Comparison of ENCODE assay signal across 15 cellular contexts in genomic region chr2:43143756-43144155, GRCh38.
DNase-seq lines count a peak whose midpoint lies in the region; ATAC-seq and TF ChIP-seq lines count a peak whose summit lies in the region.
"Had no signal": no experiment of that assay in that cellular context is flagged by ENCODE, and none has a peak within 500 bp of the region (broad histone marks: within the 10 kb centered on the region; RNA-seq: fewer than 3 reads in every experiment).

No MANE protein-coding gene starts in this region.

- no peak overlapping the region for H3K9ac ChIP-seq in DND-41 (ENCODE audit: low read depth, low read length)
- peak overlapping the region; percentile 56 for H3K9ac ChIP-seq in adipocyte (ENCODE audit: low read length)
- H3K9ac ChIP-seq in subcutaneous abdominal adipose tissue (ENCODE audit: low read length in 5 of 5): peak overlapping the region in 1 of 5 donors; percentile 51
- no peak overlapping the region for H3K9ac ChIP-seq in neuronal stem cell (ENCODE audit: low read depth, low read length, poor library complexity)

- H3K9me3 Mint-ChIP-seq in activated naive CD4-positive, alpha-beta T cell treated with anti-CD3 and anti-CD28 coated beads, Interleukin-2, amount 10 ng/mL, durations not matched to agents 7 days and 5 days: no peaks in the 10 kb centered on the region
- H3K9me3 Mint-ChIP-seq: CD4-positive, CD25-positive, alpha-beta regulatory T cell had no signal

- no peak overlapping the region for H2AK5ac ChIP-seq in neuronal stem cell (ENCODE audit: low read depth, low read length)

- H3K4me2 ChIP-seq in DND-41 (ENCODE audit: insufficient read depth, low read length) (no peak overlapping the region), neuronal stem cell (ENCODE audit: insufficient read depth, low read length, poor library complexity, severe bottlenecking) (no peak overlapping the region)

- H4K20me1 ChIP-seq in DND-41 (ENCODE audit: insufficient read depth, low read length): no peaks in the 10 kb centered on the region

- CTCF ChIA-PET in activated naive CD4-positive, alpha-beta T cell treated with anti-CD3 and anti-CD28 coated beads, Interleukin-2, amount 10 ng/mL, durations not matched to agents 7 days and 5 days (lab: Charles Lee): interaction anchor here (0.8 to 3.4 kb wide), 5 partner anchors 26 to 85 kb away, joined by 3 to 9 read pairs (median 6); no protein-coding TSS in a partner anchor

- H2BK5ac ChIP-seq in neuronal stem cell (ENCODE audit: low read length): no peak overlapping the region

- H3K79me1 ChIP-seq in neuronal stem cell (ENCODE audit: low read depth, low read length): no peaks in the 10 kb centered on the region

- H3K27me3 ChIP-seq in DND-41 (ENCODE audit: insufficient read depth, low read length, poor library complexity) (no peaks in the 10 kb centered on the region), adipocyte (replicated peaks; ENCODE audit: control insufficient read depth, insufficient read depth, low read length) (no peaks in the 10 kb centered on the region), subcutaneous abdominal adipose tissue (ENCODE audit: control insufficient read depth in 5 of 5, insufficient read depth in 4 of 5, low read length in 5 of 5) (no peaks in the 10 kb centered on the region), right cardiac atrium (ENCODE audit: control insufficient read depth, insufficient read depth) (no peaks in the 10 kb centered on the region), neuronal stem cell (ENCODE audit: control insufficient read depth in 3 of 3, insufficient read depth in 3 of 3, low read depth in 1 of 3, low read length in 3 of 3) (no peaks in the 10 kb centered on the region)

- intact Hi-C loops in right cardiac atrium (cut with DNase I): no loop called here

- DNase-seq in activated naive CD4-positive, alpha-beta T cell treated with anti-CD3 and anti-CD28 coated beads, Interleukin-2, amount 10 ng/mL, durations not matched to agents 7 days and 5 days: no peak
- DNase-seq in activated naive CD4-positive, alpha-beta T cell treated with anti-CD3 and anti-CD28 coated beads, Interleukin-2, amount 50 U/mL, for 16 hours: no peak
- DNase-seq in DND-41 (no peak), adipocyte (ENCODE audit: low read depth) (no peak), right cardiac atrium (no peak), neuronal stem cell (ENCODE audit: low spot score) (no peak)
- DNase-seq: H7, NCI-H1417, NCI-H1930, NCI-H2171, NCI-H774 had no signal

- peaks cover 7% of the 10 kb centered on the region for H3K79me2 ChIP-seq in DND-41 (ENCODE audit: insufficient read depth, low read length)

- H3K4me3 Mint-ChIP-seq in activated naive CD4-positive, alpha-beta T cell treated with anti-CD3 and anti-CD28 coated beads, Interleukin-2, amount 10 ng/mL, durations not matched to agents 7 days and 5 days: no peak overlapping the region

- peak overlapping the region; percentile 42 for H3K27ac Mint-ChIP-seq in activated naive CD4-positive, alpha-beta T cell treated with anti-CD3 and anti-CD28 coated beads, Interleukin-2, amount 10 ng/mL, durations not matched to agents 7 days and 5 days

- H2AFZ ChIP-seq in DND-41 (ENCODE audit: low read depth, low read length) (no peak overlapping the region), neuronal stem cell (ENCODE audit: low read length) (no peak overlapping the region)

- no peak overlapping the region for H4K8ac ChIP-seq in neuronal stem cell (ENCODE audit: low read depth, low read length)

- H3K4me1 ChIP-seq in DND-41 (ENCODE audit: insufficient read depth, low read length) (peaks cover 40% of the 10 kb centered on the region), adipocyte (ENCODE audit: control insufficient read depth, insufficient read depth, low read length) (peaks cover 33% of the 10 kb centered on the region), subcutaneous abdominal adipose tissue (ENCODE audit: control insufficient read depth in 5 of 5, insufficient read depth in 5 of 5, low read length in 5 of 5) (peaks cover 2 to 32% (median 27%) of the 10 kb centered on the region in 5 donors), right cardiac atrium (ENCODE audit: control insufficient read depth, insufficient read depth, low read length) (peaks cover 3% of the 10 kb centered on the region), neuronal stem cell (ENCODE audit: control insufficient read depth in 2 of 2, insufficient read depth in 1 of 2, low read depth in 1 of 2, low read length in 2 of 2) (peaks cover 4 to 8% of the 10 kb centered on the region in 2 donors)

- H3K4me3 ChIP-seq in DND-41 (ENCODE audit: low read depth in 1 of 2, low read length in 2 of 2): no peak overlapping the region
- H3K4me3 ChIP-seq in adipocyte (ENCODE audit: low read length): no peak overlapping the region
- H3K4me3 ChIP-seq in subcutaneous abdominal adipose tissue (ENCODE audit: low read depth in 1 of 5, low read length in 5 of 5): no peak overlapping the region
- no peak overlapping the region for H3K4me3 ChIP-seq in right cardiac atrium (ENCODE audit: low read length)
- H3K4me3 ChIP-seq in neuronal stem cell (ENCODE audit: low read length in 2 of 2): no peak overlapping the region

- H3K18ac ChIP-seq in neuronal stem cell (ENCODE audit: low read length): no peak overlapping the region

- no peak overlapping the region for H3K23ac ChIP-seq in neuronal stem cell (ENCODE audit: low read depth, low read length, poor library complexity)

- H3K36me3 ChIP-seq in DND-41 (ENCODE audit: insufficient read depth, low read length) (no peaks in the 10 kb centered on the region), adipocyte (ENCODE audit: control insufficient read depth, insufficient read depth, low read length, severe bottlenecking) (no peaks in the 10 kb centered on the region), subcutaneous abdominal adipose tissue (ENCODE audit: control insufficient read depth in 5 of 5, insufficient read depth in 5 of 5, low read length in 5 of 5) (no peaks in the 10 kb centered on the region), neuronal stem cell (replicated peaks in 1 of 2; ENCODE audit: control insufficient read depth in 2 of 2, insufficient read depth in 2 of 2, low read length in 2 of 2) (no peaks in the 10 kb centered on the region)

- H4K91ac ChIP-seq in neuronal stem cell (ENCODE audit: low read depth, low read length, poor library complexity): no peak overlapping the region

- no peaks in the 10 kb centered on the region for H3K27me3 Mint-ChIP-seq in activated naive CD4-positive, alpha-beta T cell treated with anti-CD3 and anti-CD28 coated beads, Interleukin-2, amount 10 ng/mL, durations not matched to agents 7 days and 5 days
- H3K27me3 Mint-ChIP-seq: CD4-positive, CD25-positive, alpha-beta regulatory T cell had no signal

- TF ChIP-seq CTCF in DND-41 (IDR thresholded peaks at IDR 0.05; ENCODE audit: borderline replicate concordance, extremely low read depth, low read length, poor library complexity, severe bottlenecking): no peak

- no peaks in the 10 kb centered on the region for H3K9me3 ChIP-seq in DND-41 (ENCODE audit: insufficient read depth, low read length, severe bottlenecking)
- no peaks in the 10 kb centered on the region for H3K9me3 ChIP-seq in adipocyte (ENCODE audit: control insufficient read depth, low read length)
- H3K9me3 ChIP-seq in subcutaneous abdominal adipose tissue (ENCODE audit: control insufficient read depth in 5 of 5, low read length in 5 of 5): no peaks in the 10 kb centered on the region
- no peaks in the 10 kb centered on the region for H3K9me3 ChIP-seq in right cardiac atrium (ENCODE audit: control insufficient read depth, low read length)
- peaks cover 0 to 2% of the 10 kb centered on the region in 2 donors for H3K9me3 ChIP-seq in neuronal stem cell (replicated peaks in 1 of 2; ENCODE audit: control insufficient read depth in 2 of 2, insufficient read depth in 1 of 2, low read depth in 1 of 2, low read length in 2 of 2)

- H3K27ac ChIP-seq in DND-41 (ENCODE audit: low read length): 0 out of 2 replicates have a peak overlapping the region, but pooled peaks have one; percentile 12
- peak overlapping the region; percentile 76 for H3K27ac ChIP-seq in subcutaneous abdominal adipose tissue (ENCODE audit: low read depth, low read length)
- H3K27ac ChIP-seq in right cardiac atrium (ENCODE audit: low read length): no peak overlapping the region
- H3K27ac ChIP-seq in neuronal stem cell (replicated peaks; ENCODE audit: low read length): no peak overlapping the region

- ATAC-seq in DND-41 (ENCODE audit: insufficient read depth, low read depth) (no peak), right cardiac atrium (no peak), HG03045 (IDR thresholded peaks at IDR 0.05; ENCODE audit: unreplicated experiment) (no peak)
- ATAC-seq: Right ventricle myocardium inferior had no signal

- no peak overlapping the region for H2BK12ac ChIP-seq in neuronal stem cell (ENCODE audit: low read length)

- H3K4ac ChIP-seq in neuronal stem cell (ENCODE audit: low read length): no peak overlapping the region

- H2BK15ac ChIP-seq in neuronal stem cell (ENCODE audit: low read length): no peak overlapping the region

- H3K4me1 Mint-ChIP-seq in activated naive CD4-positive, alpha-beta T cell treated with anti-CD3 and anti-CD28 coated beads, Interleukin-2, amount 10 ng/mL, durations not matched to agents 7 days and 5 days: peaks cover 76% of the 10 kb centered on the region

- peaks cover 14% of the 10 kb centered on the region for H3K36me3 Mint-ChIP-seq in activated naive CD4-positive, alpha-beta T cell treated with anti-CD3 and anti-CD28 coated beads, Interleukin-2, amount 10 ng/mL, durations not matched to agents 7 days and 5 days
- H3K36me3 Mint-ChIP-seq: CD4-positive, CD25-positive, alpha-beta regulatory T cell had no signal

- H2BK120ac ChIP-seq in neuronal stem cell (ENCODE audit: low read depth, low read length): no peak overlapping the region

- H3K14ac ChIP-seq in neuronal stem cell (ENCODE audit: low read length): no peak overlapping the region

- WGBS in right cardiac atrium: 83% methylated on average over 8 of the region's 8 CpGs
- no CpG with 5 or more reads among the region's 8 CpGs for WGBS in neuronal stem cell (ENCODE audit: extremely low coverage in 2 of 2, insufficient read length in 2 of 2, insufficient replicate concordance in 1 of 2), 2 donors

Comparison
In these comparisons a context has a peak if more than half of its experiments do, and no peak if none do; other contexts are left out.
1. H3K27ac ChIP-seq: peak in DND-41 (single experiment) and subcutaneous abdominal adipose tissue (single experiment); none in right cardiac atrium (single experiment) and neuronal stem cell (single experiment).